Comparison of ENCODE assay signal across 10 cellular contexts in the genomic region with DNA sequence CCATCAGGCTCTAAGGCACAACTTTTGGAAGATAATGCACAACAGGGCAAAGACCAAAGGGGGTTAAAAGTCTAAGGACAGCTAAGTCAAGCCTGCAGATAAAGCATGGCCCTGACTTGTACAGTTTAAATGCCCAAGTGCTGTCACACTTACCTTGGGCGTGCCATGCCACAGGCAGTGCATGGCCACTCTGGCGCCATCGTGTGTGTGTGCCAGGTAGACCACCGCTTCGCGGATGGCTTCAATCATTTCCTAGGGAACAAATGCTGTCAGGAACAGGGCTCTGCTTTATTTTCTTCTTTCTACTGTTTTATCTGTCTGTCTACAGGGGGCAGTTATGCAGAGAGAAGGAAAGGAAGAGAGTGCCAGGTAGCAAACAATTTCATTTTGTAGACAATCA. TPM values are rescaled to one million over a fixed set of nuclear protein-coding genes. Genes with fewer than 3 reads are reported as not detected.
DNase-seq lines count a peak whose midpoint lies in the region; ATAC-seq and TF ChIP-seq lines count a peak whose summit lies in the region.
"Had no signal": no experiment of that assay in that cellular context is flagged by ENCODE, and none has a peak within 500 bp of the region (broad histone marks: within the 10 kb centered on the region; RNA-seq: fewer than 3 reads in every experiment).

No MANE protein-coding gene starts in this region.

- no peaks in the 10 kb centered on the region for H3K27me3 ChIP-seq in H7 (ENCODE audit: control insufficient read depth, insufficient read depth, low read length)

- H3K4me3 ChIP-seq in AG10803 (ENCODE audit: low read length): no peak overlapping the region
- H3K4me3 ChIP-seq in H7 (ENCODE audit: insufficient read depth, low read depth, low read length): no peak overlapping the region
- no peak overlapping the region for H3K4me3 ChIP-seq in astrocyte of the spinal cord (ENCODE audit: low read depth, low read length)
- H3K4me3 ChIP-seq: lung had no signal

- in situ Hi-C loops in astrocyte of the spinal cord (cut with HindIII; ENCODE audit: low sequenced_read_pairs): no loop called here

- DNase-seq in AG10803 (ENCODE audit: low read depth) (no peak), H7 (peak; percentile 41), astrocyte of the spinal cord (ENCODE audit: low read depth, low spot score) (no peak), left colon (no peak)
- no peak for DNase-seq in stimulated activated naive CD4-positive, alpha-beta T cell treated with Interleukin-2 at 50 U/mL for 16 hours (lab: John Stamatoyannopoulos, UW)
- no peak for DNase-seq in stimulated activated effector memory CD8-positive, alpha-beta T cell treated with anti-CD3 and anti-CD28 coated beads, Interleukin-12 subunit alpha, Interleukin-12 subunit beta, amount 100 ng/mL, for 72 hours (ENCODE audit: low spot score in 2 of 2)
- DNase-seq: NCI-H510A treated with DMSO at 0.1 percent for 48 hours had no signal

- intact Hi-C loops in left colon (cut with DNase I, micrococcal nuclease): no loop called here

- TF ChIP-seq CTCF in AG10803 (conservative IDR thresholded peaks at IDR 0.05; ENCODE audit: low read length): peak; percentile 26
- TF ChIP-seq CTCF in astrocyte of the spinal cord (IDR thresholded peaks at IDR 0.05; ENCODE audit: low read depth, low read length): peak; percentile 30

- peaks cover 17% of the 10 kb centered on the region for H3K36me3 ChIP-seq in H7 (replicated peaks; ENCODE audit: control insufficient read depth, insufficient read depth, low read length)

- no peak overlapping the region for H3K4me3 Mint-ChIP-seq in stimulated activated effector memory CD8-positive, alpha-beta T cell treated with anti-CD3 and anti-CD28 coated beads, Interleukin-12 subunit alpha, Interleukin-12 subunit beta, amount 100 ng/mL, for 72 hours

- ATAC-seq in left colon (peak; percentile 35), HG03175 (IDR thresholded peaks at IDR 0.05; ENCODE audit: unreplicated experiment) (no peak), HG02938 (IDR thresholded peaks at IDR 0.05; ENCODE audit: unreplicated experiment) (no peak)
- ATAC-seq in stimulated activated effector memory CD8-positive, alpha-beta T cell treated with anti-CD3 and anti-CD28 coated beads, Interleukin-12 subunit alpha, Interleukin-12 subunit beta, amount 100 ng/mL, for 72 hours: no peak

- H3K27ac Mint-ChIP-seq in stimulated activated effector memory CD8-positive, alpha-beta T cell treated with anti-CD3 and anti-CD28 coated beads, Interleukin-12 subunit alpha, Interleukin-12 subunit beta, amount 100 ng/mL, for 72 hours: no peak overlapping the region

- H3K4me1 Mint-ChIP-seq in stimulated activated effector memory CD8-positive, alpha-beta T cell treated with anti-CD3 and anti-CD28 coated beads, Interleukin-12 subunit alpha, Interleukin-12 subunit beta, amount 100 ng/mL, for 72 hours: no peaks in the 10 kb centered on the region

- H3K9me3 Mint-ChIP-seq in stimulated activated effector memory CD8-positive, alpha-beta T cell treated with anti-CD3 and anti-CD28 coated beads, Interleukin-12 subunit alpha, Interleukin-12 subunit beta, amount 100 ng/mL, for 72 hours: no peaks in the 10 kb centered on the region

- peaks cover 95% of the 10 kb centered on the region for H3K36me3 Mint-ChIP-seq in stimulated activated effector memory CD8-positive, alpha-beta T cell treated with anti-CD3 and anti-CD28 coated beads, Interleukin-12 subunit alpha, Interleukin-12 subunit beta, amount 100 ng/mL, for 72 hours

RNA-seq across cellular contexts. Expression of gene PUM3, which starts 19.3 kb away (rescaled TPM):
- total RNA-seq in H7 (2014; rRNA removed; shearing (Covaris generic)): 47.6 and 56.2 TPM in 2 replicates
- 10 to 100 TPM; 27.2 to 41.4 TPM for total RNA-seq in left colon
